ENCODE assay signal across 24 cellular contexts in the genomic region with DNA sequence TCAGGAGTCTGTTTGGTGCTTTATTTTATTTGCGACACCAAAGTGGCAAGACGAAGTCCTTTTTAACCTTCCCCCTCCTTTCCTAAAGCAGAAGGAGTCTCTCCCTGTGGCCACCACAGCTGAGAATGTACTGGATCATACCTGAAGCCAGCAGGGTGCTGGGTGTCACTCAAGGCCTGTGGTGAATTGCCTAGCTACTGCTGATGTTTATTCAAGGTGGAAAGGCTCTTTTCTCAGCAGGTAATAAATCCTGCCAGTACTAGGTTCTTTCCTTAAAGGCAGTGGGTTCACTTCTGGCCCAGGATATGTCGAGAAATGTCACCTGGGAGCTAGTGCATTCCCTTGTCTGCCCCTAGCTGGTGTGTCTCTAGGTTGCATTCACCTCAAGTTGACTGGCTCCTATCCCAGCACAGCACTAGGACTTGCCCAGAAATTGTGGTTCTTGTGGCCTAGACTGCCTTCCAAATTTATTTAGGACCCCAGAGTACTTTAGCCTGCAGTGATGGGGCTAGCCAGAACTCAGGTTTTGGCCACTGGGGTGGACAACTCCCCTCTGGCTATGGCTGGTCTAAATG.
"Had no signal": no experiment of that assay in that cellular context is flagged by ENCODE, and none has a peak within 500 bp of the region (broad histone marks: within the 10 kb centered on the region; RNA-seq: fewer than 3 reads in every experiment).

No MANE protein-coding gene starts in this region.

- H3K9me3 Mint-ChIP-seq: nephron progenitor cell had no signal

- H3K36me3 ChIP-seq: gastrocnemius medialis, ovary, sigmoid colon, stomach, thyroid gland, vagina had no signal

- H3K4me3 Mint-ChIP-seq: memory B cell; naive thymus-derived CD8-positive, alpha-beta T cell; nephron progenitor cell; stimulated activated effector memory CD8-positive, alpha-beta T cell treated with anti-CD3 and anti-CD28 coated beads, Interleukin-12 subunit alpha, Interleukin-12 subunit beta, amount 100 ng/mL, for 72 hours had no signal

- H3K4me1 ChIP-seq: gastrocnemius medialis, psoas muscle, sigmoid colon, stomach, vagina had no signal

- DNase-seq: dorsolateral prefrontal cortex; effector CD4-positive, alpha-beta T cell; foreskin fibroblast; gastrocnemius medialis; head of caudate nucleus; naive thymus-derived CD8-positive, alpha-beta T cell; nephron progenitor cell; nucleus accumbens; ovary; posterior cingulate gyrus; psoas muscle; right cardiac atrium; sigmoid colon; stimulated activated CD4-positive, alpha-beta T cell treated with anti-CD3 and anti-CD28 coated beads, Interleukin-2, amount 100 ng/mL, for 24 hours; stimulated activated CD4-positive, alpha-beta T cell treated with anti-CD3 and anti-CD28 coated beads, Interleukin-4, amount 100 ng/mL, for 24 hours; stimulated activated naive CD4-positive, alpha-beta T cell treated with Interleukin-2 at 50 U/mL for 16 hours; stomach; trophoblast cell had no signal

- H3K27me3 Mint-ChIP-seq: memory B cell had no signal

- H3K36me3 Mint-ChIP-seq: memory B cell; naive thymus-derived CD8-positive, alpha-beta T cell; stimulated activated effector memory CD8-positive, alpha-beta T cell treated with anti-CD3 and anti-CD28 coated beads, Interleukin-12 subunit alpha, Interleukin-12 subunit beta, amount 100 ng/mL, for 72 hours had no signal

- H3K9me3 ChIP-seq: gastrocnemius medialis, ovary, psoas muscle, sigmoid colon, stomach, thyroid gland, vagina had no signal

- H3K27ac ChIP-seq: dorsolateral prefrontal cortex, epithelial cell of prostate, gastrocnemius medialis, ovary, psoas muscle, sigmoid colon, stomach, thyroid gland, vagina had no signal

- H3K4me3 ChIP-seq: dorsolateral prefrontal cortex, gastrocnemius medialis, lung, ovary, psoas muscle, sigmoid colon, stomach, thyroid gland, vagina had no signal

- H3K27me3 ChIP-seq: dorsolateral prefrontal cortex, gastrocnemius medialis, ovary, sigmoid colon, stomach, thyroid gland, vagina had no signal

- H3K4me1 Mint-ChIP-seq: naive thymus-derived CD8-positive, alpha-beta T cell; nephron progenitor cell; stimulated activated effector memory CD8-positive, alpha-beta T cell treated with anti-CD3 and anti-CD28 coated beads, Interleukin-12 subunit alpha, Interleukin-12 subunit beta, amount 100 ng/mL, for 72 hours had no signal

- H3K27ac Mint-ChIP-seq: memory B cell; naive thymus-derived CD8-positive, alpha-beta T cell; nephron progenitor cell; stimulated activated effector memory CD8-positive, alpha-beta T cell treated with anti-CD3 and anti-CD28 coated beads, Interleukin-12 subunit alpha, Interleukin-12 subunit beta, amount 100 ng/mL, for 72 hours had no signal
